8 cellular contexts compared by ENCODE assay signal in genomic region chr4:76147454-76148141, GRCh38. TPM values are rescaled to one million over a fixed set of nuclear protein-coding genes. Genes with fewer than 3 reads are reported as not detected.
DNase-seq lines count a peak whose midpoint lies in the region; ATAC-seq, FAIRE-seq and TF ChIP-seq lines count a peak whose summit lies in the region.

No MANE protein-coding gene starts in this region.

- H3K9me2 ChIP-seq in PC-9 (ENCODE audit: insufficient read depth): no peaks in the 10 kb centered on the region

- H3K27ac ChIP-seq in HUES6 (ENCODE audit: low read depth, low read length) (peak overlapping the region; percentile 98), PC-9 (peak overlapping the region; percentile 73)

- peak overlapping the region; percentile 99 for H3K4me3 Mint-ChIP-seq in type B pancreatic cell

- peak overlapping the region; percentile 95 for H3K4me2 ChIP-seq in PC-9

- peak overlapping the region; percentile 94 for H2AFZ ChIP-seq in PC-9
- H2AFZ ChIP-seq in neuron (ENCODE audit: low read depth, low read length): peak overlapping the region; percentile 84

- intact Hi-C loops in PC-9 (cut with micrococcal nuclease; ENCODE audit: unreplicated experiment): no loop called here

- H3K27me3 ChIP-seq in HUES6 (ENCODE audit: control insufficient read depth, insufficient read depth, low read length) (no peaks in the 10 kb centered on the region), PC-9 (ENCODE audit: insufficient read depth, low read depth) (no peaks in the 10 kb centered on the region), neuron (ENCODE audit: insufficient read depth, low read length) (no peaks in the 10 kb centered on the region)

- H3K4me3 ChIP-seq in HUES6 (ENCODE audit: low read depth, low read length) (peak overlapping the region; percentile 83), PC-9 (peak overlapping the region; percentile 94), foreskin fibroblast (ENCODE audit: low read depth in 1 of 2, low read length in 2 of 2) (peak overlapping the region; percentile 65 to 86), neuron (ENCODE audit: low read length) (peak overlapping the region; percentile 80)

- TF ChIP-seq CTCF in D721Med (IDR thresholded peaks at IDR 0.05; ENCODE audit: insufficient read depth, missing control alignments) (no peak), PC-9 (conservative IDR thresholded peaks at IDR 0.05) (no peak), foreskin fibroblast (IDR thresholded peaks at IDR 0.05; ENCODE audit: low read depth, low read length) (no peak), type B pancreatic cell (conservative IDR thresholded peaks at IDR 0.05) (no peak)

- FAIRE-seq in D721Med (lab: Jason Lieb, UNC): no peak

- peaks cover 27% of the 10 kb centered on the region for H3K4me1 Mint-ChIP-seq in type B pancreatic cell (ENCODE audit: unreplicated experiment)

- no peaks in the 10 kb centered on the region for H3F3A ChIP-seq in PC-9 (ENCODE audit: insufficient read depth, low read depth)

- H3K4me1 ChIP-seq in HUES6 (ENCODE audit: control insufficient read depth, insufficient read depth, low read length): peaks cover 4% of the 10 kb centered on the region; the same call in 1 of the 2 replicates
- peaks cover 20% of the 10 kb centered on the region for H3K4me1 ChIP-seq in PC-9 (replicated peaks; ENCODE audit: insufficient read depth)
- peaks cover 15% of the 10 kb centered on the region for H3K4me1 ChIP-seq in neuron (ENCODE audit: insufficient read depth, low read length)

- H3K9me3 ChIP-seq in HUES6 (ENCODE audit: control insufficient read depth, insufficient read depth, low read depth, low read length) (no peaks in the 10 kb centered on the region), PC-9 (ENCODE audit: insufficient read depth, low read depth) (no peaks in the 10 kb centered on the region), neuron (ENCODE audit: low read length) (no peaks in the 10 kb centered on the region)

- H3K27me3 Mint-ChIP-seq in type B pancreatic cell: no peaks in the 10 kb centered on the region

- ATAC-seq in GM21515 (IDR thresholded peaks at IDR 0.05; ENCODE audit: unreplicated experiment): peak; percentile 46

- POLR2A ChIA-PET in PC-9 (lab: Charles Lee; ENCODE audit: unreplicated experiment): interaction anchor here (0.5 kb wide), 1 partner anchor 29 kb away, joined by 5 read pairs; no protein-coding TSS in a partner anchor

- peak overlapping the region; percentile 97 for H3K9ac ChIP-seq in HUES6 (ENCODE audit: low read length)

- H3K27ac Mint-ChIP-seq in type B pancreatic cell: peak overlapping the region; percentile 93

- CTCF ChIA-PET in PC-9 (lab: Charles Lee): no interaction called here

- H3K36me3 Mint-ChIP-seq in type B pancreatic cell: peaks cover 11% of the 10 kb centered on the region

- H3K9me3 Mint-ChIP-seq in type B pancreatic cell: no peaks in the 10 kb centered on the region

- H3K36me3 ChIP-seq in HUES6 (ENCODE audit: control insufficient read depth, insufficient read depth, low read length): peaks cover 18% of the 10 kb centered on the region
- no peaks in the 10 kb centered on the region for H3K36me3 ChIP-seq in PC-9 (ENCODE audit: low read depth)
- peaks cover 13% of the 10 kb centered on the region for H3K36me3 ChIP-seq in neuron (ENCODE audit: insufficient read depth, low read length)

- DNase-seq in D721Med (ENCODE audit: insufficient read length, low spot score) (peak; percentile 47), PC-9 (peak; percentile 71 to 73), foreskin fibroblast (peak; percentile 62 to 82), type B pancreatic cell (ENCODE audit: extremely low spot score, unreplicated experiment) (peak; percentile 78)
- peak; percentile 12 for DNase-seq in activated T-helper 9 cell treated with anti-CD3 and anti-CD28 coated beads, Interleukin-2, amount 50 U/mL, for 16 hours (ENCODE audit: low read depth)

- H4K20me1 ChIP-seq in PC-9 (ENCODE audit: insufficient read depth): peaks cover 20% of the 10 kb centered on the region

- H3K79me2 ChIP-seq in PC-9 (ENCODE audit: low read depth): peaks cover 60% of the 10 kb centered on the region

- BruUV-seq in PC-9 (replicated peaks; lab: Mats Ljungman, UMichigan): TSS peak; percentile 70

RNA-seq across cellular contexts. Expression of gene NUP54, which starts 0.6 kb away (rescaled TPM):
- total RNA-seq in PC-9 (2021) (28.4 and 30.9 TPM in 2 replicates), type B pancreatic cell (ENCODE audit: low replicate concordance) (38.0 and 55.4 TPM in 2 replicates)

Comparison
In these comparisons a context has a peak if more than half of its experiments do, and no peak if none do; other contexts are left out.
1. Peak in every context shown above with its lines: DNase-seq, ATAC-seq, H3K4me3 ChIP-seq and H3K27ac ChIP-seq.
2. DNase-seq: peak in every context shown above with its lines; median percentile 78 in type B pancreatic cell; 72 in PC-9; 72 in foreskin fibroblast; 47 in D721Med; 12 in activated T-helper 9 cell treated with anti-CD3 and anti-CD28 coated beads, Interleukin-2, amount 50 U/mL, for 16 hours.